Comparison of ENCODE assay signal across 15 cellular contexts in genomic region chr14:103530831-103531230, GRCh38. TPM values are rescaled to one million over a fixed set of nuclear protein-coding genes. Genes with fewer than 3 reads are reported as not detected.
DNase-seq lines count a peak whose midpoint lies in the region; ATAC-seq and TF ChIP-seq lines count a peak whose summit lies in the region.
"Had no signal": no experiment of that assay in that cellular context is flagged by ENCODE, and none has a peak within 500 bp of the region (broad histone marks: within the 10 kb centered on the region; RNA-seq: fewer than 3 reads in every experiment).

No MANE protein-coding gene starts in this region.

- no peaks in the 10 kb centered on the region for H3K9me3 Mint-ChIP-seq in activated T-cell treated with anti-CD3 and anti-CD28 coated beads, Interleukin-2, amount 50 U/mL, for 4 hours
- no peaks in the 10 kb centered on the region for H3K9me3 Mint-ChIP-seq in endodermal cell

- no peak overlapping the region for H3K27ac Mint-ChIP-seq in endodermal cell

- CTCF ChIA-PET in OCI-LY7 (lab: Charles Lee; ENCODE audit: unreplicated experiment): no interaction called here

- intact Hi-C loops in OCI-LY7 (cut with micrococcal nuclease; ENCODE audit: unreplicated experiment) (no loop called here), posterior cingulate gyrus (cut with DNase I) (no loop called here)

- H3K4me1 Mint-ChIP-seq in activated T-cell treated with anti-CD3 and anti-CD28 coated beads, Interleukin-2, amount 50 U/mL, for 4 hours (ENCODE audit: low read depth): peaks cover 38% of the 10 kb centered on the region
- H3K4me1 Mint-ChIP-seq in endodermal cell: peaks cover 15% of the 10 kb centered on the region

- no peak overlapping the region for H2AFZ ChIP-seq in OCI-LY7 (ENCODE audit: low read length)

- no peaks in the 10 kb centered on the region for H3K9me2 ChIP-seq in OCI-LY7 (ENCODE audit: insufficient read depth, low read length)

- peaks cover 27% of the 10 kb centered on the region for H3K79me2 ChIP-seq in OCI-LY7 (ENCODE audit: insufficient read depth, low read depth, low read length)

- peak overlapping the region; percentile 9 for H3K4me3 Mint-ChIP-seq in activated T-cell treated with anti-CD3 and anti-CD28 coated beads, Interleukin-2, amount 50 U/mL, for 4 hours
- H3K4me3 Mint-ChIP-seq in endodermal cell: peak overlapping the region; percentile 82

- no peaks in the 10 kb centered on the region for H4K20me1 ChIP-seq in OCI-LY7 (ENCODE audit: insufficient read depth, low read length)

- H3K9me3 ChIP-seq in OCI-LY7 (ENCODE audit: low read length) (no peaks in the 10 kb centered on the region), endodermal cell (ENCODE audit: control insufficient read depth, low read length) (no peaks in the 10 kb centered on the region), skeletal muscle satellite cell (replicated peaks; ENCODE audit: low read length) (no peaks in the 10 kb centered on the region)
- H3K9me3 ChIP-seq: esophagus squamous epithelium, left ventricle myocardium inferior had no signal

- H3K36me3 Mint-ChIP-seq in activated T-cell treated with anti-CD3 and anti-CD28 coated beads, Interleukin-2, amount 50 U/mL, for 4 hours (ENCODE audit: insufficient read depth): peaks cover 4% of the 10 kb centered on the region
- no peaks in the 10 kb centered on the region for H3K36me3 Mint-ChIP-seq in endodermal cell (ENCODE audit: low read depth)

- BruUV-seq in OCI-LY7 (replicated peaks; lab: Mats Ljungman, UMichigan): no TSS peak

- 92 to 100% methylated on average over 7 to 11 of the region's 11 CpGs for WGBS in endodermal cell (ENCODE audit: insufficient coverage in 1 of 2, insufficient read length in 1 of 2), 2 experiments

- no peaks in the 10 kb centered on the region for H3K27me3 Mint-ChIP-seq in activated T-cell treated with anti-CD3 and anti-CD28 coated beads, Interleukin-2, amount 50 U/mL, for 4 hours (ENCODE audit: low read depth)
- no peaks in the 10 kb centered on the region for H3K27me3 Mint-ChIP-seq in endodermal cell (ENCODE audit: insufficient read depth)

- POLR2A ChIA-PET in OCI-LY7 (lab: Charles Lee): interaction anchor here (0.6 kb wide), 1 partner anchor 80 kb away, joined by 3 read pairs; no protein-coding TSS in a partner anchor

- no peaks in the 10 kb centered on the region for H3K27me3 ChIP-seq in endodermal cell (ENCODE audit: control insufficient read depth, insufficient read depth, low read length, poor library complexity, severe bottlenecking)
- no peaks in the 10 kb centered on the region for H3K27me3 ChIP-seq in skeletal muscle satellite cell (ENCODE audit: control insufficient read depth, insufficient read depth, low read length)
- H3K27me3 ChIP-seq: esophagus squamous epithelium had no signal

- no peak overlapping the region for H3K4me3 ChIP-seq in OCI-LY7 (ENCODE audit: low read depth, low read length, poor library complexity, severe bottlenecking)
- no peak overlapping the region for H3K4me3 ChIP-seq in endodermal cell (ENCODE audit: low read length)
- H3K4me3 ChIP-seq in skeletal muscle satellite cell (ENCODE audit: low read length): peak overlapping the region; percentile 100

- no peak for ATAC-seq in activated T-cell treated with anti-CD3 and anti-CD28 coated beads, Interleukin-2, amount 50 U/mL, for 4 hours

- H3K4me1 ChIP-seq in OCI-LY7 (ENCODE audit: insufficient read depth, low read length, poor library complexity, severe bottlenecking) (peaks cover 28% of the 10 kb centered on the region), endodermal cell (ENCODE audit: control insufficient read depth, insufficient read depth, low read length) (peaks cover 15% of the 10 kb centered on the region), skeletal muscle satellite cell (ENCODE audit: control insufficient read depth, insufficient read depth, low read length) (peaks cover 28% of the 10 kb centered on the region)

- H3K27ac ChIP-seq in OCI-LY7 (ENCODE audit: low read depth, low read length, poor library complexity, severe bottlenecking) (no peak overlapping the region), endodermal cell (ENCODE audit: low read depth, low read length) (no peak overlapping the region)
- H3K27ac ChIP-seq: esophagus squamous epithelium, left ventricle myocardium inferior had no signal

- TF ChIP-seq CTCF in OCI-LY7 (conservative IDR thresholded peaks at IDR 0.05; ENCODE audit: low read length): no peak
- no peak for TF ChIP-seq CTCF in endodermal cell (conservative IDR thresholded peaks at IDR 0.05)

- H3K36me3 ChIP-seq in OCI-LY7 (ENCODE audit: insufficient read depth, low read length) (peaks cover 38% of the 10 kb centered on the region; the same call in 1 of the 2 replicates), endodermal cell (ENCODE audit: control insufficient read depth, insufficient read depth, low read length) (peaks cover 7% of the 10 kb centered on the region), skeletal muscle satellite cell (ENCODE audit: insufficient read depth, low read length) (peaks cover 19% of the 10 kb centered on the region)

- H3K9ac ChIP-seq in endodermal cell (ENCODE audit: extremely low read depth, low read length, poor library complexity, severe bottlenecking) (no peak overlapping the region), skeletal muscle satellite cell (ENCODE audit: low read depth, low read length) (no peak overlapping the region)

- peak overlapping the region; percentile 84 for H3K4me2 ChIP-seq in OCI-LY7 (ENCODE audit: low read length)
- H3K4me2 ChIP-seq in skeletal muscle satellite cell (ENCODE audit: low read length): no peak overlapping the region

- no peak for DNase-seq in activated T-cell treated with anti-CD3 and anti-CD28 coated beads, Interleukin-2, amount 50 U/mL, for 4 hours
- DNase-seq in activated T-cell treated with anti-CD3 and anti-CD28 coated beads, Interleukin-2, amount 50 U/mL, for 48 hours: no peak
- DNase-seq in OCI-LY7 (ENCODE audit: low spot score): no peak
- no peak for DNase-seq in endodermal cell
- no peak for DNase-seq in posterior cingulate gyrus
- no peak for DNase-seq in NCI-H446 (lab: John Stamatoyannopoulos, UW)
- DNase-seq in nucleus accumbens (lab: John Stamatoyannopoulos, UW): no peak
- DNase-seq: DMS 273 treated with DMSO at 0.1 percent for 48 hours; esophagus squamous epithelium; hippocampal formation; left ventricle myocardium inferior; NCI-H1092 treated with DMSO at 0.1 percent for 48 hours; OCI-M1; stimulated activated CD4-positive, alpha-beta T cell treated with anti-CD3 and anti-CD28 coated beads, Interleukin-4, amount 100 ng/mL, for 1 hour had no signal

RNA-seq across cellular contexts. Expression of gene TRMT61A, which starts 1.8 kb away (rescaled TPM):
- total RNA-seq in activated T-cell treated with anti-CD3 and anti-CD28 coated beads, Interleukin-2, amount 50 U/mL, for 4 hours: 10 to 100 TPM; 53.0 to 62.2 (median 61.5) TPM
- total RNA-seq in OCI-LY7 (2014; rRNA removed; shearing (Covaris generic)): 16.7 and 17.1 TPM in 2 replicates
- total RNA-seq in OCI-LY7 (2022): 11.2 and 13.1 TPM in 2 replicates
- total RNA-seq in endodermal cell: 1 to 10 TPM; 7.4 to 7.9 TPM
- 4.5 TPM for polyA plus RNA-seq in endodermal cell (2013, experiment 1 of 2)
- polyA plus RNA-seq in endodermal cell (2013, experiment 2 of 2): 4.1 TPM
- total RNA-seq in skeletal muscle satellite cell (2012; rRNA removed): 14.9 and 17.0 TPM in 2 replicates

RNA-seq across cellular contexts. Expression of gene CKB, which starts 8.2 kb away (rescaled TPM):
- total RNA-seq in activated T-cell treated with anti-CD3 and anti-CD28 coated beads, Interleukin-2, amount 50 U/mL, for 4 hours: 1 to 10 TPM; 4.1 to 7.6 (median 6.7) TPM
- total RNA-seq in OCI-LY7 (2014; rRNA removed; shearing (Covaris generic)): 0.57 and 0.82 TPM in 2 replicates
- total RNA-seq in OCI-LY7 (2022): 3.0 and 3.2 TPM in 2 replicates
- total RNA-seq in endodermal cell: 100 to 1,000 TPM; 602 to 920 TPM
- polyA plus RNA-seq in endodermal cell (2013, experiment 1 of 2): 1,216 TPM
- polyA plus RNA-seq in endodermal cell (2013, experiment 2 of 2): 1,012 TPM
- total RNA-seq in skeletal muscle satellite cell (2012; rRNA removed): 22.1 and 70.3 TPM in 2 replicates

RNA-seq across cellular contexts. Expression of gene BAG5, which starts 31.6 kb away (rescaled TPM):
- 10 to 100 TPM; 31.4 to 35.6 (median 32.2) TPM for total RNA-seq in activated T-cell treated with anti-CD3 and anti-CD28 coated beads, Interleukin-2, amount 50 U/mL, for 4 hours
- total RNA-seq in OCI-LY7 (2014; rRNA removed; shearing (Covaris generic)): 26.1 and 29.2 TPM in 2 replicates
- total RNA-seq in OCI-LY7 (2022): 36.3 and 38.7 TPM in 2 replicates
- total RNA-seq in endodermal cell: 10 to 100 TPM; 27.6 to 28.1 TPM
- polyA plus RNA-seq in endodermal cell (2013, experiment 1 of 2): 20.2 TPM
- 20.5 TPM for polyA plus RNA-seq in endodermal cell (2013, experiment 2 of 2)
- 24.0 and 28.1 TPM in 2 replicates for total RNA-seq in skeletal muscle satellite cell (2012; rRNA removed)

RNA-seq across cellular contexts. Expression of gene COA8, which starts 31.9 kb away (rescaled TPM):
- total RNA-seq in activated T-cell treated with anti-CD3 and anti-CD28 coated beads, Interleukin-2, amount 50 U/mL, for 4 hours: 10 to 100 TPM; 42.0 to 53.2 (median 49.2) TPM
- 18.2 and 18.7 TPM in 2 replicates for total RNA-seq in OCI-LY7 (2014; rRNA removed; shearing (Covaris generic))
- total RNA-seq in OCI-LY7 (2022) (33.0 and 38.9 TPM in 2 replicates), endodermal cell (10 to 100 TPM; 30.1 to 39.8 TPM)
- 34.9 TPM for polyA plus RNA-seq in endodermal cell (2013, experiment 1 of 2)
- polyA plus RNA-seq in endodermal cell (2013, experiment 2 of 2): 38.8 TPM
- total RNA-seq in skeletal muscle satellite cell (2012; rRNA removed): 17.0 and 17.2 TPM in 2 replicates

Comparison
In these comparisons a context has a peak if more than half of its experiments do, and no peak if none do; other contexts are left out.
1. RNA of gene CKB, which starts 8.2 kb away (total RNA-seq): 602 to 920 TPM in endodermal cell; 4.1 to 7.6 TPM in activated T-cell treated with anti-CD3 and anti-CD28 coated beads, Interleukin-2, amount 50 U/mL, for 4 hours and 0.57 to 3.2 TPM in OCI-LY7; every median in the first group is over 10 times any median in the second.